In the genomic region with DNA sequence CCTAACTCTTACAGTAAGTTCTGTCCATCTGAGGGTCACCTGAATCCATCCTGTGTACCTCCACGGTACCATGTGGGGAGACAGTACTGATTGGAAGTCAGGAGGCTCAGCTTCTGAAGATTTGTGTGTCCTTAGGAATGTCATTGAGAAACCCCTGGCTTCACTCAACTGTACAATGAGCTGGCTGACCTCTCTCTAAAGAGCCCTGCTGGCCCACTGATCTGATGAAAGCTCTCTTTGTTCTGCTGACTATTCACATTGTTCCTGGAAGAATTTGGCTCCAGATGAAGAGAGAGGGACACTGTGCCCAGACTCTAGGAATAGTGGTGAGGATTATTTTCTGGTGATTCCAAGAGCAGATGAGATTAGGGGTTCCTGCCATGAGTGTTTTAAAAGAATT, we compare ENCODE assay signal across 1 cellular context.
TF ChIP-seq lines count a peak whose summit lies in the region.

No MANE protein-coding gene starts in this region.

TF ChIP-seq in WTC11, 78 proteins besides CTCF, POLR2A, EP300 and RAD21 (continued from another document):
- TF ChIP-seq, protein P1, sequence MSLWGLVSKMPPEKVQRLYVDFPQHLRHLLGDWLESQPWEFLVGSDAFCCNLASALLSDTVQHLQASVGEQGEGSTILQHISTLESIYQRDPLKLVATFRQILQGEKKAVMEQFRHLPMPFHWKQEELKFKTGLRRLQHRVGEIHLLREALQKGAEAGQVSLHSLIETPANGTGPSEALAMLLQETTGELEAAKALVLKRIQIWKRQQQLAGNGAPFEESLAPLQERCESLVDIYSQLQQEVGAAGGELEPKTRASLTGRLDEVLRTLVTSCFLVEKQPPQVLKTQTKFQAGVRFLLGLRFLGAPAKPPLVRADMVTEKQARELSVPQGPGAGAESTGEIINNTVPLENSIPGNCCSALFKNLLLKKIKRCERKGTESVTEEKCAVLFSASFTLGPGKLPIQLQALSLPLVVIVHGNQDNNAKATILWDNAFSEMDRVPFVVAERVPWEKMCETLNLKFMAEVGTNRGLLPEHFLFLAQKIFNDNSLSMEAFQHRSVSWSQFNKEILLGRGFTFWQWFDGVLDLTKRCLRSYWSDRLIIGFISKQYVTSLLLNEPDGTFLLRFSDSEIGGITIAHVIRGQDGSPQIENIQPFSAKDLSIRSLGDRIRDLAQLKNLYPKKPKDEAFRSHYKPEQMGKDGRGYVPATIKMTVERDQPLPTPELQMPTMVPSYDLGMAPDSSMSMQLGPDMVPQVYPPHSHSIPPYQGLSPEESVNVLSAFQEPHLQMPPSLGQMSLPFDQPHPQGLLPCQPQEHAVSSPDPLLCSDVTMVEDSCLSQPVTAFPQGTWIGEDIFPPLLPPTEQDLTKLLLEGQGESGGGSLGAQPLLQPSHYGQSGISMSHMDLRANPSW (CRISPR knock-in tag; conservative IDR thresholded peaks at IDR 0.05; ENCODE audit: low read depth), result no peak
- TF ChIP-seq AR (CRISPR knock-in tag; IDR thresholded peaks at IDR 0.05), result no peak
